Comparison of ENCODE assay signal across 4 cellular contexts in genomic region chr9:106834888-106835287, GRCh38.
TF ChIP-seq lines count a peak whose summit lies in the region.

No MANE protein-coding gene starts in this region.

TF ChIP-seq in SK-N-SH treated with all-trans-retinoic acid at 6 μM for 48 hours, 23 proteins besides CTCF, POLR2A, EP300 and RAD21:
- TF ChIP-seq SNAI2 (CRISPR knock-in tag; IDR thresholded peaks at IDR 0.05), result no peak
- TF ChIP-seq ZNF8 (CRISPR knock-in tag; IDR thresholded peaks at IDR 0.05), result peak; percentile 83

TF ChIP-seq in SK-N-SH, 30 proteins besides CTCF, POLR2A, EP300 and RAD21:
- TF ChIP-seq NRF1 (IDR thresholded peaks at IDR 0.05; ENCODE audit: low read depth, low read length), result no peak
- TF ChIP-seq TAF1 (IDR thresholded peaks at IDR 0.05; ENCODE audit: borderline replicate concordance, low read depth, low read length), result no peak
- no peak for TF ChIP-seq TCF12 (IDR thresholded peaks at IDR 0.05)
- no peak for TF ChIP-seq JUND (IDR thresholded peaks at IDR 0.05)
- no peak for TF ChIP-seq CHD2 (IDR thresholded peaks at IDR 0.05; ENCODE audit: low read length, partially characterized antibody)
- no peak for TF ChIP-seq FOXJ3 (CRISPR knock-in tag; IDR thresholded peaks at IDR 0.05)
- no peak for TF ChIP-seq IRF3 (IDR thresholded peaks at IDR 0.05; ENCODE audit: low read depth, low read length)
- TF ChIP-seq RFX5 (IDR thresholded peaks at IDR 0.05; ENCODE audit: low read length), result no peak

TF ChIP-seq in HEK293, 187 proteins besides CTCF, POLR2A, EP300 and RAD21:
- no peak for TF ChIP-seq ZNF791 (tag by site-specific recombination; IDR thresholded peaks at IDR 0.05)
- peak; percentile 74 for TF ChIP-seq ZNF146 (tag by site-specific recombination; IDR thresholded peaks at IDR 0.05)
- TF ChIP-seq ZNF433 (tag by site-specific recombination; IDR thresholded peaks at IDR 0.05; ENCODE audit: low read depth), result no peak
- TF ChIP-seq RBAK (tag by site-specific recombination; IDR thresholded peaks at IDR 0.05), result no peak
TF ChIP-seq in HEK293: peak in this region for 1.

TF ChIP-seq in H1, 55 proteins besides CTCF, POLR2A, EP300 and RAD21:
- TF ChIP-seq SP2 (IDR thresholded peaks at IDR 0.05; ENCODE audit: low read length) (no peak), MAX (IDR thresholded peaks at IDR 0.05) (no peak), KDM1A (IDR thresholded peaks at IDR 0.05; ENCODE audit: borderline replicate concordance, low read length) (peak; percentile 51; the same call in 1 of the 2 replicates), YY1 (IDR thresholded peaks at IDR 0.05; ENCODE audit: low read depth, low read length) (no peak), JUN (IDR thresholded peaks at IDR 0.05; ENCODE audit: low read depth, low read length) (no peak)
